1 cellular context compared by ENCODE assay signal in genomic region chr13:52454825-52455676, GRCh38.
TF ChIP-seq lines count a peak whose summit lies in the region.

CKAP2 (plus strand) TSS chr13:52455478; CDS start chr13:52455557, 79 bp downstream.

TF ChIP-seq in H1, 55 proteins besides CTCF, POLR2A, EP300 and RAD21 (continued from another document):
- no peak for TF ChIP-seq GABPA (IDR thresholded peaks at IDR 0.05; ENCODE audit: borderline replicate concordance, insufficient read depth, low read length)
- TF ChIP-seq SP2 (IDR thresholded peaks at IDR 0.05; ENCODE audit: low read length), result no peak
- TF ChIP-seq RNF2 (IDR thresholded peaks at IDR 0.05; ENCODE audit: borderline replicate concordance, low read depth, low read length, missing control alignments, poor library complexity, severe bottlenecking), result no peak
- TF ChIP-seq KDM5A (IDR thresholded peaks at IDR 0.05; ENCODE audit: low read length), result no peak
- TF ChIP-seq ASH2L (IDR thresholded peaks at IDR 0.05; ENCODE audit: low read length), result peak; percentile 97
- no peak for TF ChIP-seq ATF3 (IDR thresholded peaks at IDR 0.05; ENCODE audit: insufficient read depth, low read depth, low read length)
- TF ChIP-seq RFX5 (IDR thresholded peaks at IDR 0.05; ENCODE audit: borderline replicate concordance, low read depth, low read length), result peak; percentile 83
- TF ChIP-seq GTF2F1 (IDR thresholded peaks at IDR 0.05; ENCODE audit: borderline replicate concordance, low read depth, low read length), result no peak
- no peak for TF ChIP-seq CTBP2 (IDR thresholded peaks at IDR 0.05; ENCODE audit: borderline replicate concordance, insufficient read depth, insufficient read length, low read length)
- no peak for TF ChIP-seq SIRT6 (IDR thresholded peaks at IDR 0.05; ENCODE audit: low read length)
- TF ChIP-seq MAX (IDR thresholded peaks at IDR 0.05), result peak; percentile 53; the same call in 1 of the 2 replicates
- TF ChIP-seq HDAC6 (IDR thresholded peaks at IDR 0.05; ENCODE audit: low read depth, low read length), result no peak
- peak; percentile 72 for TF ChIP-seq TAF7 (optimal IDR thresholded peaks at IDR 0.05; ENCODE audit: borderline replicate concordance, low read depth, low read length)
- peak; percentile 70 for TF ChIP-seq CREB1 (IDR thresholded peaks at IDR 0.05)
- peak; percentile 84 for TF ChIP-seq SP1 (IDR thresholded peaks at IDR 0.05; ENCODE audit: low read depth, low read length)
- 0 out of 4 replicates have a peak, but pooled peaks of 1 of the 2 experiments have one; percentile 84 for TF ChIP-seq SIN3A (conservative IDR thresholded peaks at IDR 0.05 in 1 of 2, IDR thresholded peaks at IDR 0.05 in 1 of 2; ENCODE audit: low read depth in 1 of 2, low read length in 2 of 2)
- TF ChIP-seq SIX5 (IDR thresholded peaks at IDR 0.05; ENCODE audit: low read depth, low read length), result no peak
- no peak for TF ChIP-seq CBX8 (IDR thresholded peaks at IDR 0.05; ENCODE audit: borderline replicate concordance, low read depth, low read length)
- TF ChIP-seq SRF (IDR thresholded peaks at IDR 0.05; ENCODE audit: low read depth, low read length), result no peak
- TF ChIP-seq TCF12 (IDR thresholded peaks at IDR 0.05; ENCODE audit: low read depth, low read length), result 0 out of 2 replicates have a peak, but pooled peaks have one; percentile 39
- no peak; a peak in 1 of 4 replicates for TF ChIP-seq HDAC2 (IDR thresholded peaks at IDR 0.05; ENCODE audit: borderline replicate concordance in 1 of 2, low read depth in 2 of 2, low read length in 2 of 2)
- TF ChIP-seq NRF1 (IDR thresholded peaks at IDR 0.05; ENCODE audit: low read depth, low read length), result no peak
- TF ChIP-seq CEBPB (IDR thresholded peaks at IDR 0.05; ENCODE audit: low read depth, low read length), result no peak
- TF ChIP-seq KDM4A (IDR thresholded peaks at IDR 0.05; ENCODE audit: low read depth, low read length, severe bottlenecking), result peak; percentile 92
- no peak for TF ChIP-seq USF2 (IDR thresholded peaks at IDR 0.05; ENCODE audit: low read length)
- TF ChIP-seq BRCA1 (IDR thresholded peaks at IDR 0.05; ENCODE audit: low read depth, low read length), result no peak
- peak; percentile 96 for TF ChIP-seq TAF1 (IDR thresholded peaks at IDR 0.05; ENCODE audit: low read depth, low read length)
- TF ChIP-seq E2F6 (IDR thresholded peaks at IDR 0.05), result no peak
- no peak for TF ChIP-seq CHD7 (IDR thresholded peaks at IDR 0.05; ENCODE audit: insufficient replicate concordance, low read length)
- TF ChIP-seq KDM1A (IDR thresholded peaks at IDR 0.05; ENCODE audit: borderline replicate concordance, low read length), result no peak
- no peak for TF ChIP-seq JUND (IDR thresholded peaks at IDR 0.05; ENCODE audit: low read length)
- no peak for TF ChIP-seq CBX5 (IDR thresholded peaks at IDR 0.05; ENCODE audit: low read depth, low read length)
- TF ChIP-seq POLR2AphosphoS5 (IDR thresholded peaks at IDR 0.05; ENCODE audit: low read depth, low read length), result peak; percentile 85
- no peak for TF ChIP-seq SP4 (IDR thresholded peaks at IDR 0.05; ENCODE audit: low read length)
- peak; percentile 49; the same call in 1 of the 2 replicates for TF ChIP-seq CHD2 (IDR thresholded peaks at IDR 0.05; ENCODE audit: low read length)
- TF ChIP-seq ATF2 (IDR thresholded peaks at IDR 0.05; ENCODE audit: low read length), result no peak
- TF ChIP-seq MAFK (IDR thresholded peaks at IDR 0.05; ENCODE audit: low read depth, low read length), result no peak
- no peak for TF ChIP-seq ZNF274 (IDR thresholded peaks at IDR 0.05; ENCODE audit: borderline replicate concordance, extremely low read depth, low read length)
- TF ChIP-seq TBP (IDR thresholded peaks at IDR 0.05; ENCODE audit: low read depth, low read length), result peak; percentile 85
- no peak for TF ChIP-seq BCL11A (IDR thresholded peaks at IDR 0.05; ENCODE audit: low read depth in 2 of 2, low read length in 2 of 2)
- TF ChIP-seq CHD1 (IDR thresholded peaks at IDR 0.05; ENCODE audit: low read depth, low read length), result no peak
- peak; percentile 79; the same call in 1 of the 2 replicates for TF ChIP-seq RBBP5 (IDR thresholded peaks at IDR 0.05; ENCODE audit: borderline replicate concordance, low read depth, low read length)
- no peak for TF ChIP-seq SAP30 (IDR thresholded peaks at IDR 0.05; ENCODE audit: insufficient read depth, insufficient replicate concordance, low read length)
- TF ChIP-seq PHF8 (conservative IDR thresholded peaks at IDR 0.05; ENCODE audit: low read depth, low read length), result peak; percentile 95
- no peak for TF ChIP-seq RXRA (IDR thresholded peaks at IDR 0.05; ENCODE audit: insufficient read depth, low read depth, low read length)
- no peak for TF ChIP-seq JUN (IDR thresholded peaks at IDR 0.05; ENCODE audit: low read depth, low read length)
- no peak for TF ChIP-seq TEAD4 (IDR thresholded peaks at IDR 0.05; ENCODE audit: low read depth, low read length)
- no peak for TF ChIP-seq FOSL1 (IDR thresholded peaks at IDR 0.05; ENCODE audit: insufficient read depth, low read depth, low read length)
- no peak for TF ChIP-seq EZH2 (IDR thresholded peaks at IDR 0.05; ENCODE audit: low read depth, low read length, severe bottlenecking)
- TF ChIP-seq SUZ12 (IDR thresholded peaks at IDR 0.05; ENCODE audit: low read length), result no peak
